Comparison of ENCODE assay signal across 16 cellular contexts in genomic region chr17:64983708-64984107, GRCh38.
A peak's percentile ranks its signal among the peaks of the same experiment; 100 is the strongest.
DNase-seq lines count a peak whose midpoint lies in the region; ATAC-seq, FAIRE-seq and TF ChIP-seq lines count a peak whose summit lies in the region.
"Had no signal": no experiment of that assay in that cellular context is flagged by ENCODE, and none has a peak within 500 bp of the region (broad histone marks: within the 10 kb centered on the region; RNA-seq: fewer than 3 reads in every experiment).

No MANE protein-coding gene starts in this region.

- H4K8ac ChIP-seq in trophoblast cell (ENCODE audit: low read depth, low read length): no peak overlapping the region

- 56% methylated on average over 4 of the region's 4 CpGs for WGBS in K562 (ENCODE audit: insufficient coverage, low coverage, missing lambda C conversion rate)
- no CpG with 5 or more reads among the region's 4 CpGs for WGBS in trophoblast cell (ENCODE audit: extremely low coverage, insufficient coverage, insufficient read length)
- 80% methylated on average over 4 of the region's 4 CpGs for WGBS in SK-N-SH (ENCODE audit: low lambda C conversion rate)

- H3K79me1 ChIP-seq in trophoblast cell (ENCODE audit: low read length): peaks cover 5% of the 10 kb centered on the region

- no peak overlapping the region for H4K12ac ChIP-seq in trophoblast cell (ENCODE audit: low read depth, low read length)

- H3K14ac ChIP-seq in trophoblast cell (ENCODE audit: low read length): no peak overlapping the region

- ATAC-seq in DND-41 (ENCODE audit: insufficient read depth, low read depth) (no peak), Panc1 (no peak), K562 (no peak; the same call in 2 of the 3 replicates)
- ATAC-seq: upper lobe of right lung had no signal

- intact Hi-C loops in Panc1 (cut with micrococcal nuclease; ENCODE audit: unreplicated experiment): no loop called here
- intact Hi-C loops in K562 (cut with micrococcal nuclease): no loop called here

- H2BK5ac ChIP-seq in trophoblast cell (ENCODE audit: low read depth, low read length, poor library complexity): no peak overlapping the region

- H3K4me2 ChIP-seq in DND-41 (ENCODE audit: insufficient read depth, low read length) (peak overlapping the region; percentile 69; the same call in 1 of the 2 replicates), K562 (ENCODE audit: insufficient read depth, low read length) (no peak overlapping the region), trophoblast cell (ENCODE audit: low read length) (no peak overlapping the region), SK-N-SH (no peak overlapping the region)

- no peaks in the 10 kb centered on the region for H3K9me2 ChIP-seq in SK-N-SH

- TF ChIP-seq RAD21 in K562 (CRISPR knock-in tag; conservative IDR thresholded peaks at IDR 0.05 in 1 of 2, IDR thresholded peaks at IDR 0.05 in 1 of 2) (no peak), SK-N-SH (IDR thresholded peaks at IDR 0.05; ENCODE audit: low read length) (no peak)

- H4K20me1 ChIP-seq in DND-41 (ENCODE audit: insufficient read depth, low read length) (no peaks in the 10 kb centered on the region), K562 (replicated peaks; ENCODE audit: control insufficient read depth, insufficient read depth, low read length) (no peaks in the 10 kb centered on the region), SK-N-SH (ENCODE audit: insufficient read depth) (no peaks in the 10 kb centered on the region)

- H3K27me3 ChIP-seq in DND-41 (ENCODE audit: insufficient read depth, low read length, poor library complexity): no peaks in the 10 kb centered on the region
- no peaks in the 10 kb centered on the region for H3K27me3 ChIP-seq in Panc1 (ENCODE audit: control insufficient read depth, insufficient read depth, low read length)
- H3K27me3 ChIP-seq in K562 (ENCODE audit: control insufficient read depth in 2 of 2, insufficient read depth in 2 of 2, low read length in 2 of 2): no peaks in the 10 kb centered on the region
- no peaks in the 10 kb centered on the region for H3K27me3 ChIP-seq in trophoblast cell (ENCODE audit: insufficient read depth, low read length)
- no peaks in the 10 kb centered on the region for H3K27me3 ChIP-seq in SK-N-SH (ENCODE audit: insufficient read depth)
- H3K27me3 ChIP-seq: cardiac muscle cell, upper lobe of right lung had no signal

- TF ChIP-seq POLR2A in K562 (conservative IDR thresholded peaks at IDR 0.05): no peak

- no peaks in the 10 kb centered on the region for H3K9me1 ChIP-seq in K562 (ENCODE audit: control insufficient read depth, insufficient read depth, low read length)

- peak overlapping the region; percentile 88 for H3K27ac ChIP-seq in DND-41 (ENCODE audit: low read length)
- 0 out of 2 replicates have a peak overlapping the region, but pooled peaks have one; percentile 44 for H3K27ac ChIP-seq in Panc1 (ENCODE audit: low read length)
- H3K27ac ChIP-seq in K562 (ENCODE audit: extremely low read depth, low read depth, low read length): no peak overlapping the region
- H3K27ac ChIP-seq in trophoblast cell (ENCODE audit: low read depth, low read length): no peak overlapping the region
- H3K27ac ChIP-seq in SK-N-SH (ENCODE audit: low read depth in 2 of 2, low read length in 1 of 2): no peak overlapping the region
- H3K27ac ChIP-seq: cardiac muscle cell, SK-N-MC had no signal

- peaks cover 8% of the 10 kb centered on the region for H3F3A ChIP-seq in SK-N-SH (replicated peaks; ENCODE audit: insufficient read depth)

- H3K4me3 ChIP-seq in DND-41 (ENCODE audit: low read depth in 1 of 2, low read length in 2 of 2) (no peak overlapping the region), Panc1 (ENCODE audit: low read depth in 2 of 2, low read length in 2 of 2) (no peak overlapping the region), K562 (no peak overlapping the region), trophoblast cell (ENCODE audit: low read depth, low read length) (no peak overlapping the region), SK-N-SH (ENCODE audit: low read depth in 2 of 2, low read length in 1 of 2) (no peak overlapping the region)
- H3K4me3 ChIP-seq: cardiac muscle cell, SK-N-MC, upper lobe of right lung had no signal

- H2BK12ac ChIP-seq in trophoblast cell (ENCODE audit: low read length): peak overlapping the region; percentile 64

- DNase-seq in DND-41 (no peak), Panc1 (ENCODE audit: low read depth, low spot score) (no peak), K562 (ENCODE audit: extremely low read depth in 1 of 4, low spot score in 3 of 4) (no peak), trophoblast cell (no peak), SK-N-SH (no peak), HK-2 (ENCODE audit: unreplicated experiment) (no peak)
- no peak for DNase-seq in stimulated activated CD8-positive, alpha-beta memory T cell treated with anti-CD3 and anti-CD28 coated beads, Interleukin-4, amount 100 ng/mL, for 48 hours
- DNase-seq: activated CD4-positive, CD25-positive, alpha-beta regulatory T cell; activated effector memory CD4-positive, alpha-beta T cell treated with anti-CD3 and anti-CD28 coated beads, Interleukin-2, amount 50 U/mL, for 16 hours; NCI-H1092; NCI-H2171; NK-92 treated with Interleukin-12 subunit alpha and Interleukin-12 subunit beta, amount 100 ng/mL, for 24 hours; stimulated activated CD4-positive, alpha-beta T cell treated with anti-CD3 and anti-CD28 coated beads, Interleukin-15, amount 100 ng/mL, for 24 hours; upper lobe of right lung had no signal

- H3K79me2 ChIP-seq in DND-41 (ENCODE audit: insufficient read depth, low read length) (no peaks in the 10 kb centered on the region), K562 (ENCODE audit: control insufficient read depth, insufficient read depth, low read length) (no peaks in the 10 kb centered on the region), trophoblast cell (ENCODE audit: control insufficient read depth, insufficient read depth, low read length, poor library complexity) (no peaks in the 10 kb centered on the region), SK-N-SH (ENCODE audit: insufficient read depth) (no peaks in the 10 kb centered on the region)

- H3K23ac ChIP-seq in trophoblast cell (ENCODE audit: low read length): no peak overlapping the region

- H3K4ac ChIP-seq in trophoblast cell (ENCODE audit: low read depth, low read length): no peak overlapping the region

- H4K91ac ChIP-seq in trophoblast cell (ENCODE audit: low read depth, low read length): no peak overlapping the region

- TF ChIP-seq EP300 in K562 (IDR thresholded peaks at IDR 0.05; ENCODE audit: low read length): no peak
- TF ChIP-seq EP300 in SK-N-SH (IDR thresholded peaks at IDR 0.05; ENCODE audit: borderline replicate concordance in 1 of 2, low read depth in 1 of 2, low read length in 1 of 2): no peak

- H2AFZ ChIP-seq in DND-41 (ENCODE audit: low read depth, low read length) (no peak overlapping the region), K562 (ENCODE audit: low read depth, low read length) (peak overlapping the region; percentile 20; the same call in 1 of the 2 replicates), trophoblast cell (ENCODE audit: insufficient read depth, low read length, poor library complexity) (no peak overlapping the region), SK-N-SH (ENCODE audit: low read depth) (no peak overlapping the region)

- TF ChIP-seq CTCF in DND-41 (IDR thresholded peaks at IDR 0.05; ENCODE audit: borderline replicate concordance, extremely low read depth, low read length, poor library complexity, severe bottlenecking) (no peak), Panc1 (IDR thresholded peaks at IDR 0.05) (no peak), K562 (IDR thresholded peaks at IDR 0.05 in 2 of 3, conservative IDR thresholded peaks at IDR 0.05 in 1 of 3; ENCODE audit: insufficient read depth in 2 of 3, low read depth in 1 of 3, low read length in 3 of 3) (no peak), SK-N-SH (IDR thresholded peaks at IDR 0.05) (no peak)

- H3K9me3 ChIP-seq in DND-41 (ENCODE audit: insufficient read depth, low read length, severe bottlenecking) (no peaks in the 10 kb centered on the region), Panc1 (ENCODE audit: control insufficient read depth, insufficient read depth, low read depth, low read length) (no peaks in the 10 kb centered on the region), K562 (replicated peaks; ENCODE audit: control insufficient read depth, insufficient read depth, low read depth, low read length) (no peaks in the 10 kb centered on the region), trophoblast cell (ENCODE audit: insufficient read depth, low read depth, low read length) (no peaks in the 10 kb centered on the region), SK-N-SH (no peaks in the 10 kb centered on the region; the same call in 1 of the 2 replicates)
- H3K9me3 ChIP-seq: upper lobe of right lung had no signal

- H3K4me1 ChIP-seq in DND-41 (ENCODE audit: insufficient read depth, low read length): peaks cover 39% of the 10 kb centered on the region
- peaks cover 14% of the 10 kb centered on the region for H3K4me1 ChIP-seq in Panc1 (ENCODE audit: control insufficient read depth, insufficient read depth, low read length)
- peaks cover 16 to 29% of the 10 kb centered on the region in 2 experiments for H3K4me1 ChIP-seq in K562 (replicated peaks in 1 of 2; ENCODE audit: control insufficient read depth in 2 of 2, insufficient read depth in 2 of 2, low read length in 2 of 2)
- peaks cover 8 to 17% of the 10 kb centered on the region in 2 experiments for H3K4me1 ChIP-seq in trophoblast cell (ENCODE audit: control insufficient read depth in 1 of 2, insufficient read depth in 2 of 2, low read length in 2 of 2)
- peaks cover 3 to 15% of the 10 kb centered on the region in 2 experiments; a peak in 3 of 4 replicates for H3K4me1 ChIP-seq in SK-N-SH (ENCODE audit: control insufficient read depth in 1 of 2, insufficient read depth in 2 of 2, low read depth in 1 of 2, low read length in 1 of 2)

- H2AK5ac ChIP-seq in trophoblast cell (ENCODE audit: low read length): no peak overlapping the region

- H3K36me3 ChIP-seq in DND-41 (ENCODE audit: insufficient read depth, low read length): no peaks in the 10 kb centered on the region
- no peaks in the 10 kb centered on the region for H3K36me3 ChIP-seq in Panc1 (ENCODE audit: control insufficient read depth, insufficient read depth, low read length)
- H3K36me3 ChIP-seq in K562 (ENCODE audit: control insufficient read depth, insufficient read depth, low read length): no peaks in the 10 kb centered on the region
- no peaks in the 10 kb centered on the region for H3K36me3 ChIP-seq in trophoblast cell (ENCODE audit: control insufficient read depth in 1 of 2, insufficient read depth in 2 of 2, low read length in 2 of 2)
- H3K36me3 ChIP-seq in SK-N-SH (replicated peaks in 1 of 2; ENCODE audit: control insufficient read depth in 1 of 2, insufficient read depth in 2 of 2, low read length in 1 of 2): no peaks in the 10 kb centered on the region
- H3K36me3 ChIP-seq: cardiac muscle cell, upper lobe of right lung had no signal

- CTCF ChIA-PET in Panc1 (lab: Charles Lee) (no interaction called here), K562 (lab: Yijun Ruan, JAX; ENCODE audit: low intra/inter-chr PET ratio) (interaction anchor here (0.6 kb wide), 1 partner anchor 95 kb away, joined by 4 read pairs; no protein-coding TSS in a partner anchor), SK-N-SH (lab: Yijun Ruan, JAX) (no interaction called here)

- BruUV-seq in Panc1 (replicated peaks; lab: Mats Ljungman, UMichigan) (no TSS peak), K562 (replicated peaks; lab: Mats Ljungman, UMichigan) (no TSS peak)

- H2BK120ac ChIP-seq in trophoblast cell (ENCODE audit: insufficient read depth, low read length, poor library complexity): no peak overlapping the region

- no peak overlapping the region for H3K18ac ChIP-seq in trophoblast cell (ENCODE audit: low read length)

- H3K9ac ChIP-seq in DND-41 (ENCODE audit: low read depth, low read length) (peak overlapping the region; percentile 56; the same call in 1 of the 2 replicates), K562 (ENCODE audit: insufficient read depth in 1 of 2, low read depth in 2 of 2, low read length in 2 of 2) (no peak overlapping the region), trophoblast cell (ENCODE audit: low read length) (no peak overlapping the region), SK-N-SH (no peak overlapping the region)

- POLR2A ChIA-PET in Panc1 (lab: Charles Lee) (no interaction called here), K562 (lab: Yijun Ruan, JAX) (no interaction called here), SK-N-SH (lab: Yijun Ruan, JAX) (no interaction called here)

- no peak for FAIRE-seq in K562 (lab: Jason Lieb, UNC)

- in situ Hi-C loops in Panc1 (cut with HindIII; ENCODE audit: low pct_unique_long_range_greater_than_20kb, low sequenced_read_pairs): no loop called here
- in situ Hi-C loops in K562 (cut with MboI): no loop called here

Comparison
In these comparisons a context has a peak if more than half of its experiments do, and no peak if none do; other contexts are left out.
1. H3K27ac ChIP-seq: peak in DND-41 (single experiment) and Panc1 (single experiment); none in K562 (single experiment), trophoblast cell (single experiment) and SK-N-SH (0 of 2).